Comparison of ENCODE assay signal across 1 cellular context in genomic region chr18:61888622-61889021, GRCh38.
A peak's percentile ranks its signal among the peaks of the same experiment; 100 is the strongest.
TF ChIP-seq lines count a peak whose summit lies in the region.

No MANE protein-coding gene starts in this region.

TF ChIP-seq in HepG2, 621 proteins besides CTCF, POLR2A, EP300 and RAD21 (continued from another document):
- TF ChIP-seq KDM4B (CRISPR knock-in tag; IDR thresholded peaks at IDR 0.05): no peak
- no peak for TF ChIP-seq MAF1 (CRISPR knock-in tag; IDR thresholded peaks at IDR 0.05; ENCODE audit: borderline replicate concordance)
- peak; percentile 87 for TF ChIP-seq ATF7 (IDR thresholded peaks at IDR 0.05)
- no peak for TF ChIP-seq ATF7 (CRISPR knock-in tag; IDR thresholded peaks at IDR 0.05)
- TF ChIP-seq, protein P1, sequence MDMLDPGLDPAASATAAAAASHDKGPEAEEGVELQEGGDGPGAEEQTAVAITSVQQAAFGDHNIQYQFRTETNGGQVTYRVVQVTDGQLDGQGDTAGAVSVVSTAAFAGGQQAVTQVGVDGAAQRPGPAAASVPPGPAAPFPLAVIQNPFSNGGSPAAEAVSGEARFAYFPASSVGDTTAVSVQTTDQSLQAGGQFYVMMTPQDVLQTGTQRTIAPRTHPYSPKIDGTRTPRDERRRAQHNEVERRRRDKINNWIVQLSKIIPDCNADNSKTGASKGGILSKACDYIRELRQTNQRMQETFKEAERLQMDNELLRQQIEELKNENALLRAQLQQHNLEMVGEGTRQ (IDR thresholded peaks at IDR 0.05; ENCODE audit: low read depth, low read length): no peak
- TF ChIP-seq, protein P1 (CRISPR knock-in tag; IDR thresholded peaks at IDR 0.05; ENCODE audit: borderline replicate concordance): no peak
- TF ChIP-seq EHMT2 (IDR thresholded peaks at IDR 0.05; ENCODE audit: borderline replicate concordance, low read depth, low read length): no peak
- peak; percentile 94 for TF ChIP-seq CREB1 (IDR thresholded peaks at IDR 0.05)
- TF ChIP-seq CREB1 (CRISPR knock-in tag; IDR thresholded peaks at IDR 0.05): no peak
- no peak for TF ChIP-seq ATRX (CRISPR knock-in tag; IDR thresholded peaks at IDR 0.05; ENCODE audit: borderline replicate concordance)
